In the genomic region with DNA sequence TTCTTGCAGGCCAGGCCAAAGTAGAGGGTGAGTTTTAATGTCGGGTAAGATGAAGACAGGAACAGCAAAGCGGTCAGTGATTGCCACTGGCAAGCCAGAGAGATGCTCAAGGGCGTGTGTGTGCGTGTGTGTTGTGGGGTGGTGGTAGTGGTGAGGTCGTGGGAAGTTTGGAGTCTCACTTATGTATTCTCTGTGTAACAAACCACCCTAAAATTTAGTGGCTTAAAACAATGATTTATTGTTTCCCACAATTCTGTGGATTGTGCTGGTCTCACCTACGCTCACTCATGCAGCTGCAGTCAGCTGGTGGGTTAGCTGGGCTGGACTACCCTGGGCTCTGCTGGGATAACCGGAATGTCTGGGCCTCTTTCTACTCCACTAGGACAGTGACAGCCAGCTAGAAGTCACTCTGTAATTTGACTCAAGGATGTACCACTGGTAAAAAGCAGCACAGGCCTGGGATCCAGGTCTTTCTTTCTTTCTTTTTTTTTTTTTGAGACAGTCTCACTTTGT, we compare ENCODE assay signal across 16 cellular contexts. TPM values are rescaled to one million over a fixed set of nuclear protein-coding genes. Genes with fewer than 3 reads are reported as not detected.
DNase-seq lines count a peak whose midpoint lies in the region; ATAC-seq and TF ChIP-seq lines count a peak whose summit lies in the region.
"Had no signal": no experiment of that assay in that cellular context is flagged by ENCODE, and none has a peak within 500 bp of the region (broad histone marks: within the 10 kb centered on the region; RNA-seq: fewer than 3 reads in every experiment).

No MANE protein-coding gene starts in this region.

- no peaks in the 10 kb centered on the region for H3K4me1 ChIP-seq in heart right ventricle
- H3K4me1 ChIP-seq in Loucy (ENCODE audit: insufficient read depth, low read length, poor library complexity, severe bottlenecking): no peaks in the 10 kb centered on the region
- H3K4me1 ChIP-seq: Peyer's patch had no signal

- no peak overlapping the region for H3K4me3 Mint-ChIP-seq in effector memory CD8-positive, alpha-beta T cell
- H3K4me3 Mint-ChIP-seq in stimulated activated naive CD8-positive, alpha-beta T cell treated with anti-CD3 and anti-CD28 coated beads, Interleukin-15, Interleukin-2, amounts not matched to agents 100 ng/mL and 50 ng/mL, for 24 hours: peak overlapping the region; percentile 1

- H3K4me3 ChIP-seq in heart right ventricle (no peak overlapping the region), Loucy (ENCODE audit: low read length, poor library complexity, severe bottlenecking) (no peak overlapping the region)
- H3K4me3 ChIP-seq: Peyer's patch had no signal

- H3K36me3 ChIP-seq in heart right ventricle (no peaks in the 10 kb centered on the region), Loucy (ENCODE audit: insufficient read depth, low read length) (no peaks in the 10 kb centered on the region)
- H3K36me3 ChIP-seq: Peyer's patch had no signal

- no peaks in the 10 kb centered on the region for H4K20me1 ChIP-seq in Loucy (ENCODE audit: insufficient read depth, low read length, poor library complexity, severe bottlenecking)

- no peaks in the 10 kb centered on the region for H3F3A ChIP-seq in Loucy (ENCODE audit: low read depth)

- H3K9me2 ChIP-seq in Loucy (replicated peaks; ENCODE audit: low read depth, low read length): no peaks in the 10 kb centered on the region

- DNase-seq in heart right ventricle (no peak), cardiac septum (ENCODE audit: low spot score) (no peak), NCI-H2196 (lab: John Stamatoyannopoulos, UW; ENCODE audit: unreplicated experiment) (no peak), NCI-H82 treated with DMSO at 0.1 percent for 48 hours (lab: John Stamatoyannopoulos, UW; ENCODE audit: unreplicated experiment) (no peak), NCI-H748 treated with DMSO at 0.1 percent for 48 hours (lab: John Stamatoyannopoulos, UW) (no peak)
- DNase-seq in effector memory CD8-positive, alpha-beta T cell: no peak
- DNase-seq: effector memory CD4-positive, alpha-beta T cell; hypothalamus; NCI-H2081; NCI-H774; Peyer's patch; posterior cingulate gyrus; trophoblast cell had no signal

- H3K79me2 ChIP-seq in Loucy (ENCODE audit: insufficient read depth, low read length): no peaks in the 10 kb centered on the region

- intact Hi-C loops in heart right ventricle (cut with DNase I): no loop called here
- intact Hi-C loops in cardiac septum (cut with DNase I): no loop called here

- peak in 5 of 8 donors; percentile 46 to 80 (median 67) for ATAC-seq in heart right ventricle
- peak; percentile 56 for ATAC-seq in effector memory CD8-positive, alpha-beta T cell (replicated peaks)
- ATAC-seq: left lobe of liver had no signal

- 86 to 88% methylated on average over 7 of the region's 7 CpGs for WGBS in heart right ventricle, 2 donors

- H3K36me3 Mint-ChIP-seq in effector memory CD8-positive, alpha-beta T cell (ENCODE audit: insufficient read depth): no peaks in the 10 kb centered on the region
- H3K36me3 Mint-ChIP-seq in stimulated activated naive CD8-positive, alpha-beta T cell treated with anti-CD3 and anti-CD28 coated beads, Interleukin-15, Interleukin-2, amounts not matched to agents 100 ng/mL and 50 ng/mL, for 24 hours (ENCODE audit: low read depth): no peaks in the 10 kb centered on the region

- H3K9me3 Mint-ChIP-seq in effector memory CD8-positive, alpha-beta T cell: no peaks in the 10 kb centered on the region
- no peaks in the 10 kb centered on the region for H3K9me3 Mint-ChIP-seq in stimulated activated naive CD8-positive, alpha-beta T cell treated with anti-CD3 and anti-CD28 coated beads, Interleukin-15, Interleukin-2, amounts not matched to agents 100 ng/mL and 50 ng/mL, for 24 hours

- H3K27ac Mint-ChIP-seq in effector memory CD8-positive, alpha-beta T cell: peak overlapping the region; percentile 4 to 58
- peak overlapping the region; percentile 93 for H3K27ac Mint-ChIP-seq in stimulated activated naive CD8-positive, alpha-beta T cell treated with anti-CD3 and anti-CD28 coated beads, Interleukin-15, Interleukin-2, amounts not matched to agents 100 ng/mL and 50 ng/mL, for 24 hours

- no peaks in the 10 kb centered on the region for H3K9me3 ChIP-seq in heart right ventricle
- no peaks in the 10 kb centered on the region for H3K9me3 ChIP-seq in Loucy (ENCODE audit: insufficient read depth, low read depth, low read length)
- H3K9me3 ChIP-seq: Peyer's patch had no signal

- H3K27ac ChIP-seq in heart right ventricle: peak overlapping the region in 2 of 10 donors; percentile 37
- H3K27ac ChIP-seq: Peyer's patch had no signal

- H3K27me3 ChIP-seq in heart right ventricle: no peaks in the 10 kb centered on the region
- no peaks in the 10 kb centered on the region for H3K27me3 ChIP-seq in Loucy (ENCODE audit: insufficient read depth, low read length, poor library complexity, severe bottlenecking)
- H3K27me3 ChIP-seq: Peyer's patch had no signal

- H3K27me3 Mint-ChIP-seq in effector memory CD8-positive, alpha-beta T cell: no peaks in the 10 kb centered on the region
- H3K27me3 Mint-ChIP-seq in stimulated activated naive CD8-positive, alpha-beta T cell treated with anti-CD3 and anti-CD28 coated beads, Interleukin-15, Interleukin-2, amounts not matched to agents 100 ng/mL and 50 ng/mL, for 24 hours: no peaks in the 10 kb centered on the region

- H2AFZ ChIP-seq in Loucy (ENCODE audit: low read length): 0 out of 2 replicates have a peak overlapping the region, but pooled peaks have one; percentile 24

- TF ChIP-seq CTCF in heart right ventricle (IDR thresholded peaks at IDR 0.05) (no peak), Loucy (conservative IDR thresholded peaks at IDR 0.05; ENCODE audit: low read length) (no peak)

- H3K4me1 Mint-ChIP-seq in effector memory CD8-positive, alpha-beta T cell (ENCODE audit: low read depth in 2 of 2): peaks cover 3 to 7% of the 10 kb centered on the region in 2 donors
- peaks cover 43% of the 10 kb centered on the region for H3K4me1 Mint-ChIP-seq in stimulated activated naive CD8-positive, alpha-beta T cell treated with anti-CD3 and anti-CD28 coated beads, Interleukin-15, Interleukin-2, amounts not matched to agents 100 ng/mL and 50 ng/mL, for 24 hours (ENCODE audit: low read depth)

- H3K4me2 ChIP-seq in Loucy (ENCODE audit: low read depth, low read length, poor library complexity, severe bottlenecking): no peak overlapping the region

- no peak overlapping the region for H3K9ac ChIP-seq in Loucy (ENCODE audit: low read depth, low read length, poor library complexity, severe bottlenecking)

RNA-seq across cellular contexts. Expression of a gene that starts 50.9 kb away (rescaled TPM):
- 100 to 1,000 TPM in 1 of 10 donors, 10 to 100 TPM in 9; 14.2 to 209 (median 54.9) TPM for total RNA-seq in heart right ventricle
- 10 to 100 TPM; 10.0 to 10.7 TPM for polyA plus RNA-seq in heart right ventricle
- 71.5 TPM for total RNA-seq in cardiac septum
